8 cellular contexts compared by ENCODE assay signal in genomic region chr10:17430647-17431355, GRCh38. TPM values are rescaled to one million over a fixed set of nuclear protein-coding genes. Genes with fewer than 3 reads are reported as not detected.
A peak's percentile ranks its signal among the peaks of the same experiment; 100 is the strongest.
DNase-seq lines count a peak whose midpoint lies in the region; ATAC-seq and TF ChIP-seq lines count a peak whose summit lies in the region.

No MANE protein-coding gene starts in this region.

- H3K4me1 ChIP-seq in left lung, result peaks cover 0 to 30% of the 10 kb centered on the region in 2 donors

- CTCF ChIA-PET in WTC11 (lab: Charles Lee), result interaction anchor here (0.6 to 1.6 kb wide), 4 partner anchors 14 to 144 kb away, joined by 4 to 6 read pairs (median 5); no protein-coding TSS in a partner anchor

- no peaks in the 10 kb centered on the region for H3K36me3 Mint-ChIP-seq in WTC11

- no peaks in the 10 kb centered on the region for H3K9me3 ChIP-seq in left lung

- no peaks in the 10 kb centered on the region for H3K9me3 Mint-ChIP-seq in WTC11

- H3K27me3 ChIP-seq in left lung, result peaks cover 0 to 33% of the 10 kb centered on the region in 2 donors

- no peaks in the 10 kb centered on the region for H3K27me3 Mint-ChIP-seq in WTC11 (ENCODE audit: low read depth)

- ATAC-seq in WTC11, result peak; percentile 84
- peak; percentile 93 for ATAC-seq in left lung

- no peaks in the 10 kb centered on the region for H3K36me3 ChIP-seq in left lung

- no peak overlapping the region for H3K4me3 Mint-ChIP-seq in WTC11

- POLR2A ChIA-PET in WTC11 (lab: Charles Lee), result no interaction called here

- DNase-seq in NCI-H1436 (lab: John Stamatoyannopoulos, UW) (peak; percentile 6), NCI-H1436 treated with DMSO at 0.1 percent for 48 hours (lab: John Stamatoyannopoulos, UW) (no peak), NAMALWA (ENCODE audit: low spot score) (peak; percentile 58), WTC11 (ENCODE audit: low spot score) (peak; percentile 76), choroid plexus epithelial cell (ENCODE audit: low read depth) (peak; percentile 89), left lung (peak in 1 of 2 donors; percentile 69), DMS79 (lab: John Stamatoyannopoulos, UW) (no peak)
- peak; percentile 20 to 47 (median 31) for DNase-seq in stimulated activated CD4-positive, alpha-beta T cell treated with anti-CD3 and anti-CD28 coated beads, TNF-alpha, amount 100 ng/mL, for 1 hour (ENCODE audit: low read depth in 3 of 3, low spot score in 1 of 3)

- intact Hi-C loops in left lung (cut with DNase I), result no loop called here

- TF ChIP-seq CTCF in WTC11 (IDR thresholded peaks at IDR 0.05) (peak; percentile 64; the same call in 1 of the 2 replicates), choroid plexus epithelial cell (conservative IDR thresholded peaks at IDR 0.05; ENCODE audit: low read depth, low read length) (peak; percentile 94), left lung (IDR thresholded peaks at IDR 0.05) (peak; percentile 83 to 87)

- H3K27ac ChIP-seq in left lung, result no peak overlapping the region

- peaks cover 18% of the 10 kb centered on the region for H3K4me1 Mint-ChIP-seq in WTC11

- H3K27ac Mint-ChIP-seq in WTC11, result no peak overlapping the region

- H3K4me3 ChIP-seq in choroid plexus epithelial cell (ENCODE audit: low read depth, low read length), result no peak overlapping the region
- H3K4me3 ChIP-seq in left lung, result no peak overlapping the region

TF ChIP-seq in WTC11, 78 proteins besides CTCF, POLR2A, EP300 and RAD21:
- TF ChIP-seq JUN (CRISPR knock-in tag; IDR thresholded peaks at IDR 0.05) (no peak), GRHL2 (CRISPR knock-in tag; IDR thresholded peaks at IDR 0.05; ENCODE audit: insufficient replicate concordance, severe bottlenecking) (no peak), RORB (CRISPR knock-in tag; IDR thresholded peaks at IDR 0.05) (no peak), ZNF423 (CRISPR knock-in tag; IDR thresholded peaks at IDR 0.05) (no peak), ATF1 (CRISPR knock-in tag; IDR thresholded peaks at IDR 0.05) (no peak), PRDM15 (CRISPR knock-in tag; IDR thresholded peaks at IDR 0.05) (no peak), E2F4 (CRISPR knock-in tag; IDR thresholded peaks at IDR 0.05; ENCODE audit: borderline replicate concordance, low read depth) (no peak), CREB1 (CRISPR knock-in tag; IDR thresholded peaks at IDR 0.05) (no peak), ZNF281 (CRISPR knock-in tag; IDR thresholded peaks at IDR 0.05) (no peak), ZMAT4 (CRISPR knock-in tag; IDR thresholded peaks at IDR 0.05) (no peak)

RNA-seq across cellular contexts. Expression of gene ST8SIA6, which starts 23.6 kb away (rescaled TPM):
- total RNA-seq in WTC11 (2021) (1.9 to 3.5 TPM (median 2.7 TPM) in 3 replicates), left lung (1 to 10 TPM; 3.3 to 7.5 TPM)

Comparison
In these comparisons a context has a peak if more than half of its experiments do, and no peak if none do; other contexts are left out.
1. DNase-seq: peak in NCI-H1436 (single experiment), NAMALWA (single experiment), WTC11 (single experiment), choroid plexus epithelial cell (single experiment) and stimulated activated CD4-positive, alpha-beta T cell treated with anti-CD3 and anti-CD28 coated beads, TNF-alpha, amount 100 ng/mL, for 1 hour (3 of 3); none in NCI-H1436 treated with DMSO at 0.1 percent for 48 hours (single experiment) and DMS79 (single experiment).
2. Peak in every context shown above with its lines, with median percentiles within 50 percentile points of each other: CTCF ChIP-seq.